18 cellular contexts compared by ENCODE assay signal in the genomic region with DNA sequence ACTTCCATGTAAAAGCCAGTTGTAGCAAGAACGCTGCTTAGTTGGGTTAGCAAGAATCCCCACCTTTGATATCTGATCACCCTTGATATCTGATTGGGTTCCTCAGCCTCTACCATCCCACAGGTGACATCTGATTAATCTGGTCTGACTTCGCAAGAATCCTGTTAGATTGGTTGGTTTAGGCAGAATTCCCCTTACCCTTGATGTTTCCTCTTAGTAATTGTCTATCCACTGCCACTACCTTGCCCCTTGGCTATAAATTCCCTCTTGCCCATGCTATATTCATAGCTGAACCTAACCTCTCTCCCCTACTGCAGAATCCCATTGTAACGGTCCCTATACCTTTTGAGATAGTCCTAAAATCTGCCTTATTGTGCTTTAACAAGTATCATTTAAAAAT. TPM values are rescaled to one million over a fixed set of nuclear protein-coding genes. Genes with fewer than 3 reads are reported as not detected.
DNase-seq lines count a peak whose midpoint lies in the region; ATAC-seq, FAIRE-seq and TF ChIP-seq lines count a peak whose summit lies in the region.
"Had no signal": no experiment of that assay in that cellular context is flagged by ENCODE, and none has a peak within 500 bp of the region (broad histone marks: within the 10 kb centered on the region; RNA-seq: fewer than 3 reads in every experiment).

No MANE protein-coding gene starts in this region.

- no peaks in the 10 kb centered on the region for H3K79me2 ChIP-seq in mesendoderm (ENCODE audit: control insufficient read depth, insufficient read depth, low read length)

- H3K4me1 Mint-ChIP-seq in type B pancreatic cell (ENCODE audit: unreplicated experiment): peaks cover 13% of the 10 kb centered on the region

- H3K27ac ChIP-seq in BLaER1 treated with 17β-estradiol and CSF1 and Interleukin-3, amounts not matched to agents 10 nM and 100 nM: peak overlapping the region in 2 of 11 experiments; percentile 9 to 12; a peak in 1 of 22 replicates
- H3K27ac ChIP-seq in RWPE2 (ENCODE audit: poor library complexity, severe bottlenecking) (peak overlapping the region; percentile 21), mesendoderm (ENCODE audit: low read depth, low read length) (no peak overlapping the region), uterus (no peak overlapping the region)
- H3K27ac ChIP-seq: C4-2B had no signal

- H2AK5ac ChIP-seq in mesendoderm (ENCODE audit: low read length): no peak overlapping the region

- no peak for ATAC-seq in RWPE2 (ENCODE audit: low read depth)
- ATAC-seq in left cardiac atrium: no peak
- ATAC-seq: CD8-positive, alpha-beta T cell had no signal

- WGBS in mesendoderm (ENCODE audit: extremely low coverage, insufficient coverage, low lambda C conversion rate): no CpG with 5 or more reads among the region's 3 CpGs

- peak overlapping the region in 3 of 11 experiments; percentile 0 to 32 (median 26); a peak in 2 of 22 replicates for H3K9ac ChIP-seq in BLaER1 treated with 17β-estradiol and CSF1 and Interleukin-3, amounts not matched to agents 10 nM and 100 nM
- H3K9ac ChIP-seq in mesendoderm (ENCODE audit: low read length): no peak overlapping the region

- no peak overlapping the region for H3K4ac ChIP-seq in mesendoderm (ENCODE audit: low read depth, low read length)

- no peak overlapping the region for H4K8ac ChIP-seq in mesendoderm (ENCODE audit: low read depth, low read length)

- DNase-seq in RWPE2 (ENCODE audit: low spot score): no peak
- DNase-seq in bronchial epithelial cell (ENCODE audit: low read depth): peak; percentile 43
- no peak for DNase-seq in mesendoderm
- DNase-seq in uterus: no peak
- no peak for DNase-seq in type B pancreatic cell (ENCODE audit: extremely low spot score, unreplicated experiment)
- no peak for DNase-seq in left cardiac atrium
- no peak for DNase-seq in DMS 273 (lab: John Stamatoyannopoulos, UW; ENCODE audit: unreplicated experiment)
- DNase-seq: ACHN; CD8-positive, alpha-beta T cell; COR-L47; DND-41; GDM1; HFFc6 had no signal

- no peak for TF ChIP-seq POLR2A in uterus (IDR thresholded peaks at IDR 0.05)

- H3K9me3 Mint-ChIP-seq in type B pancreatic cell: no peaks in the 10 kb centered on the region
- H3K9me3 Mint-ChIP-seq: CD8-positive, alpha-beta T cell; HFFc6 had no signal

- H3K9me3 ChIP-seq in BLaER1 treated with 17β-estradiol and CSF1 and Interleukin-3, amounts not matched to agents 10 nM and 100 nM (replicated peaks in 1 of 11): peaks cover 0 to 20% (median 17%) of the 10 kb centered on the region in 11 experiments; a peak in 20 of 22 replicates
- H3K9me3 ChIP-seq in RWPE2 (ENCODE audit: severe bottlenecking) (no peaks in the 10 kb centered on the region), uterus (no peaks in the 10 kb centered on the region)
- H3K9me3 ChIP-seq: HAP-1 had no signal

- peaks cover 2% of the 10 kb centered on the region for H3K79me1 ChIP-seq in mesendoderm (ENCODE audit: low read length)

- H3K4me1 ChIP-seq in BLaER1 treated with 17β-estradiol and CSF1 and Interleukin-3, amounts not matched to agents 10 nM and 100 nM: peaks cover 37 to 64% (median 51%) of the 10 kb centered on the region in 10 experiments
- H3K4me1 ChIP-seq in RWPE2 (ENCODE audit: insufficient read depth, poor library complexity, severe bottlenecking) (peaks cover 23% of the 10 kb centered on the region), mesendoderm (ENCODE audit: control insufficient read depth, low read depth, low read length) (no peaks in the 10 kb centered on the region), uterus (no peaks in the 10 kb centered on the region)

- TF ChIP-seq CTCF in RWPE2 (IDR thresholded peaks at IDR 0.05; ENCODE audit: poor library complexity, severe bottlenecking): no peak
- no peak for TF ChIP-seq CTCF in bronchial epithelial cell (IDR thresholded peaks at IDR 0.05; ENCODE audit: insufficient read depth, low read length, severe bottlenecking)
- no peak for TF ChIP-seq CTCF in uterus (IDR thresholded peaks at IDR 0.05)
- no peak for TF ChIP-seq CTCF in type B pancreatic cell (conservative IDR thresholded peaks at IDR 0.05)

- peaks cover 20 to 64% (median 28%) of the 10 kb centered on the region in 11 experiments; a peak in 21 of 22 replicates for H3K36me3 ChIP-seq in BLaER1 treated with 17β-estradiol and CSF1 and Interleukin-3, amounts not matched to agents 10 nM and 100 nM
- H3K36me3 ChIP-seq in RWPE2 (ENCODE audit: low read depth): peaks cover 8% of the 10 kb centered on the region; the same call in 1 of the 2 replicates
- H3K36me3 ChIP-seq in bronchial epithelial cell (ENCODE audit: control insufficient read depth, insufficient read depth, low read length): no peaks in the 10 kb centered on the region
- H3K36me3 ChIP-seq in mesendoderm (ENCODE audit: control insufficient read depth, insufficient read depth, low read length): no peaks in the 10 kb centered on the region
- no peaks in the 10 kb centered on the region for H3K36me3 ChIP-seq in uterus
- H3K36me3 ChIP-seq: HAP-1 had no signal

- H3K56ac ChIP-seq in mesendoderm (ENCODE audit: low read length): no peak overlapping the region

- no peaks in the 10 kb centered on the region for H3K27me3 ChIP-seq in BLaER1 treated with 17β-estradiol and CSF1 and Interleukin-3, amounts not matched to agents 10 nM and 100 nM
- H3K27me3 ChIP-seq in RWPE2 (ENCODE audit: insufficient read depth, poor library complexity, severe bottlenecking): no peaks in the 10 kb centered on the region
- H3K27me3 ChIP-seq in bronchial epithelial cell (ENCODE audit: control insufficient read depth, insufficient read depth, low read length): no peaks in the 10 kb centered on the region
- H3K27me3 ChIP-seq in mesendoderm (ENCODE audit: insufficient read depth, low read length, poor library complexity): no peaks in the 10 kb centered on the region
- no peaks in the 10 kb centered on the region for H3K27me3 ChIP-seq in uterus

- H3K4me2 ChIP-seq in BLaER1 treated with 17β-estradiol and CSF1 and Interleukin-3, amounts not matched to agents 10 nM and 100 nM: peak overlapping the region in 9 of 11 experiments; percentile 25 to 76 (median 40); a peak in 13 of 22 replicates
- H3K4me2 ChIP-seq in mesendoderm (ENCODE audit: low read length): no peak overlapping the region

- FAIRE-seq in bronchial epithelial cell (lab: Jason Lieb, UNC): no peak
- FAIRE-seq: D721Med, H1 had no signal

- intact Hi-C loops in uterus (cut with DNase I; ENCODE audit: low total_unique reads) (no loop called here), left cardiac atrium (cut with DNase I) (no loop called here)

- H3K27me3 Mint-ChIP-seq in type B pancreatic cell: peaks cover 7% of the 10 kb centered on the region

- no peak overlapping the region for H2BK120ac ChIP-seq in mesendoderm (ENCODE audit: low read depth, low read length)

- peak overlapping the region; percentile 73 for H3K23ac ChIP-seq in mesendoderm (ENCODE audit: low read length)

- H3K18ac ChIP-seq in mesendoderm (ENCODE audit: low read length): no peak overlapping the region

- peaks cover 0 to 19% (median 0%) of the 10 kb centered on the region in 11 experiments; a peak in 2 of 22 replicates for H4K20me1 ChIP-seq in BLaER1 treated with 17β-estradiol and CSF1 and Interleukin-3, amounts not matched to agents 10 nM and 100 nM

- H3K4me3 Mint-ChIP-seq in type B pancreatic cell: no peak overlapping the region
- H3K4me3 Mint-ChIP-seq: CD8-positive, alpha-beta T cell; HFFc6 had no signal

- H3K36me3 Mint-ChIP-seq in type B pancreatic cell: peaks cover 9% of the 10 kb centered on the region

- no peak overlapping the region for H2BK15ac ChIP-seq in mesendoderm (replicated peaks; ENCODE audit: low read depth)

- no peak overlapping the region for H3K4me3 ChIP-seq in BLaER1 treated with 17β-estradiol and CSF1 and Interleukin-3, amounts not matched to agents 10 nM and 100 nM
- no peak overlapping the region for H3K4me3 ChIP-seq in RWPE2 (ENCODE audit: severe bottlenecking)
- no peak overlapping the region for H3K4me3 ChIP-seq in bronchial epithelial cell (ENCODE audit: low read depth, low read length)
- no peak overlapping the region for H3K4me3 ChIP-seq in mesendoderm (ENCODE audit: low read length)
- H3K4me3 ChIP-seq in uterus: no peak overlapping the region
- H3K4me3 ChIP-seq: HAP-1 had no signal

- H2BK5ac ChIP-seq in mesendoderm (ENCODE audit: low read length): no peak overlapping the region

- no peak overlapping the region for H3K27ac Mint-ChIP-seq in type B pancreatic cell
- H3K27ac Mint-ChIP-seq: CD8-positive, alpha-beta T cell; HFFc6 had no signal

- H4K5ac ChIP-seq in mesendoderm (ENCODE audit: low read length): no peak overlapping the region

RNA-seq across cellular contexts. Expression of a gene that starts 33.1 kb away (rescaled TPM):
- total RNA-seq in bronchial epithelial cell (42.6 and 45.5 TPM in 2 replicates), uterus (100 to 1,000 TPM in 1 of 4 donors, 10 to 100 TPM in 3; 42.1 to 132 (median 68.8) TPM), type B pancreatic cell (ENCODE audit: low replicate concordance) (52.2 and 69.5 TPM in 2 replicates), left cardiac atrium (10 to 100 TPM; 32.1 to 44.3 TPM)
- polyA plus RNA-seq in mesendoderm (2013, experiment 1 of 2): 46.3 TPM
- polyA plus RNA-seq in mesendoderm (2013, experiment 2 of 2): 46.3 TPM

RNA-seq across cellular contexts. Expression of a gene that starts 33.3 kb away (rescaled TPM):
- 1.2 and 2.4 TPM in 2 replicates for total RNA-seq in bronchial epithelial cell
- polyA plus RNA-seq in mesendoderm (2013, experiment 1 of 2): 1.9 TPM
- polyA plus RNA-seq in mesendoderm (2013, experiment 2 of 2): 1.1 TPM
- total RNA-seq in uterus: 1 to 10 TPM in 3 of 4 donors, not detected in 1; 3.8 to 9.4 (median 7.5) TPM
- 2.3 and 8.0 TPM in 2 replicates for total RNA-seq in type B pancreatic cell (ENCODE audit: low replicate concordance)
- 1 to 10 TPM; 1.2 to 1.4 TPM for total RNA-seq in left cardiac atrium
